ENCODE assay signal across 16 cellular contexts in genomic region chr10:107728807-107729206, GRCh38.
DNase-seq lines count a peak whose midpoint lies in the region; ATAC-seq lines count a peak whose summit lies in the region.
"Had no signal": no experiment of that assay in that cellular context is flagged by ENCODE, and none has a peak within 500 bp of the region (broad histone marks: within the 10 kb centered on the region; RNA-seq: fewer than 3 reads in every experiment).

No MANE protein-coding gene starts in this region.

- ATAC-seq in GM19395 (IDR thresholded peaks at IDR 0.05; ENCODE audit: unreplicated experiment), result peak; percentile 84
- peak; percentile 55 for ATAC-seq in HG03159 (IDR thresholded peaks at IDR 0.05; ENCODE audit: unreplicated experiment)
- ATAC-seq: activated CD8-positive, alpha-beta T cell treated with anti-CD3 and anti-CD28 coated beads for 36 hours; activated T-helper 17 cell treated with anti-CD3 and anti-CD28 coated beads, Interleukin-2, amount 50 U/mL, for 72 hours; left ventricle myocardium superior; natural killer cell had no signal

- H3K4me3 ChIP-seq in effector memory CD4-positive, alpha-beta T cell (ENCODE audit: insufficient read depth, low read depth, low read length, poor library complexity, severe bottlenecking), result no peak overlapping the region
- H3K4me3 ChIP-seq: thoracic aorta had no signal

- DNase-seq in SKM-1 treated with dmso at 0.1 percent for 144 hours (lab: John Stamatoyannopoulos, UW; ENCODE audit: unreplicated experiment) (peak; percentile 86), renal cortical epithelial cell (ENCODE audit: low read depth) (peak; percentile 40), putamen (ENCODE audit: low spot score) (no peak), RPMI8226 (no peak)
- no peak for DNase-seq in stimulated activated CD4-positive, alpha-beta T cell treated with anti-CD3 and anti-CD28 coated beads, Interleukin-4, amount 100 ng/mL, for 4 hours
- no peak for DNase-seq in effector memory CD4-positive, alpha-beta T cell
- DNase-seq: activated CD8-positive, alpha-beta T cell treated with anti-CD3 and anti-CD28 coated beads for 36 hours; aorta; DMS79 treated with DMSO at 0.1 percent for 48 hours; left ventricle myocardium superior; natural killer cell; NCI-H2029 treated with DMSO at 0.1 percent for 48 hours had no signal

- H3K9me3 ChIP-seq in effector memory CD4-positive, alpha-beta T cell (ENCODE audit: control insufficient read depth, low read length), result peaks cover 3% of the 10 kb centered on the region
- H3K9me3 ChIP-seq: thoracic aorta had no signal

- H3K4me1 ChIP-seq in effector memory CD4-positive, alpha-beta T cell (ENCODE audit: control insufficient read depth, insufficient read depth, low read length, poor library complexity, severe bottlenecking), result no peaks in the 10 kb centered on the region

- H3K27me3 ChIP-seq in effector memory CD4-positive, alpha-beta T cell (replicated peaks; ENCODE audit: control insufficient read depth, insufficient read depth, low read length, poor library complexity, severe bottlenecking), result no peaks in the 10 kb centered on the region

- H3K36me3 ChIP-seq in effector memory CD4-positive, alpha-beta T cell (ENCODE audit: control insufficient read depth, insufficient read depth, low read length), result no peaks in the 10 kb centered on the region
- H3K36me3 ChIP-seq: thoracic aorta had no signal

- H3K27ac ChIP-seq in effector memory CD4-positive, alpha-beta T cell (ENCODE audit: insufficient read depth, low read length, poor library complexity, severe bottlenecking), result no peak overlapping the region
- H3K27ac ChIP-seq: thoracic aorta had no signal

Comparison
In these comparisons a context has a peak if more than half of its experiments do, and no peak if none do; other contexts are left out.
1. DNase-seq: peak in SKM-1 treated with dmso at 0.1 percent for 144 hours (single experiment) and renal cortical epithelial cell (single experiment); none in putamen (single experiment), stimulated activated CD4-positive, alpha-beta T cell treated with anti-CD3 and anti-CD28 coated beads, Interleukin-4, amount 100 ng/mL, for 4 hours (0 of 2), RPMI8226 (single experiment) and effector memory CD4-positive, alpha-beta T cell (0 of 3).